In genomic region chr3:126208618-126209256, GRCh38 we compare ENCODE assay signal across 9 cellular contexts. TPM values are rescaled to one million over a fixed set of nuclear protein-coding genes. Genes with fewer than 3 reads are reported as not detected.
DNase-seq lines count a peak whose midpoint lies in the region; ATAC-seq and TF ChIP-seq lines count a peak whose summit lies in the region.
"Had no signal": no experiment of that assay in that cellular context is flagged by ENCODE, and none has a peak within 500 bp of the region (broad histone marks: within the 10 kb centered on the region; RNA-seq: fewer than 3 reads in every experiment).

No MANE protein-coding gene starts in this region.

- no peaks in the 10 kb centered on the region for H3K9me3 Mint-ChIP-seq in activated CD4-positive, alpha-beta T cell treated with anti-CD3 and anti-CD28 coated beads, Interleukin-2, amount 10 ng/mL, durations not matched to agents 7 days and 5 days

- CTCF ChIA-PET in activated CD4-positive, alpha-beta T cell treated with anti-CD3 and anti-CD28 coated beads, Interleukin-2, amount 10 ng/mL, durations not matched to agents 7 days and 5 days (lab: Charles Lee): interaction anchor here (1.5 kb wide), 1 partner anchor 10 kb away, joined by 6 read pairs; no protein-coding TSS in a partner anchor

- intact Hi-C loops in stomach (cut with DNase I; ENCODE audit: low total_unique reads): no loop called here

- TF ChIP-seq EP300 in gastroesophageal sphincter (IDR thresholded peaks at IDR 0.05) (no peak), stomach (IDR thresholded peaks at IDR 0.05) (no peak)

- H3K4me1 ChIP-seq in SJCRH30: peaks cover 4% of the 10 kb centered on the region; the same call in 1 of the 2 replicates
- peaks cover 0 to 52% (median 4%) of the 10 kb centered on the region in 3 donors for H3K4me1 ChIP-seq in gastroesophageal sphincter
- peaks cover 14 to 24% (median 19%) of the 10 kb centered on the region in 4 donors for H3K4me1 ChIP-seq in stomach

- no peaks in the 10 kb centered on the region for H3K36me3 ChIP-seq in SJCRH30
- H3K36me3 ChIP-seq in gastroesophageal sphincter: no peaks in the 10 kb centered on the region
- no peaks in the 10 kb centered on the region for H3K36me3 ChIP-seq in stomach

- peak; percentile 25 for ATAC-seq in gastroesophageal sphincter
- no peak for ATAC-seq in GM21360 (IDR thresholded peaks at IDR 0.05; ENCODE audit: unreplicated experiment)

- DNase-seq in NCI-H1417 (lab: John Stamatoyannopoulos, UW) (peak in 2 of 3 experiments; percentile 12 to 62), NCI-H1417 treated with DMSO at 0.1 percent for 48 hours (lab: John Stamatoyannopoulos, UW) (no peak), SJCRH30 (peak; percentile 79 to 80), stomach (peak; percentile 84), germinal center (ENCODE audit: low spot score) (no peak)
- no peak for DNase-seq in activated CD4-positive, alpha-beta T cell treated with anti-CD3 and anti-CD28 coated beads, Interleukin-2, amount 10 ng/mL, durations not matched to agents 7 days and 5 days

- H3K27ac ChIP-seq in SJCRH30 (no peak overlapping the region), gastroesophageal sphincter (no peak overlapping the region), stomach (no peak overlapping the region)
- H3K27ac ChIP-seq: 22Rv1 had no signal

- H3K4me3 Mint-ChIP-seq in activated CD4-positive, alpha-beta T cell treated with anti-CD3 and anti-CD28 coated beads, Interleukin-2, amount 10 ng/mL, durations not matched to agents 7 days and 5 days: no peak overlapping the region

- H3K27me3 ChIP-seq in SJCRH30: no peaks in the 10 kb centered on the region
- H3K27me3 ChIP-seq in gastroesophageal sphincter: no peaks in the 10 kb centered on the region
- peaks cover 0 to 29% (median 16%) of the 10 kb centered on the region in 3 donors for H3K27me3 ChIP-seq in stomach

- TF ChIP-seq CTCF in gastroesophageal sphincter (IDR thresholded peaks at IDR 0.05) (no peak), stomach (IDR thresholded peaks at IDR 0.05) (no peak)

- H3K9me3 ChIP-seq in SJCRH30 (replicated peaks): no peaks in the 10 kb centered on the region
- no peaks in the 10 kb centered on the region for H3K9me3 ChIP-seq in gastroesophageal sphincter
- no peaks in the 10 kb centered on the region for H3K9me3 ChIP-seq in stomach

- no peak overlapping the region for H3K27ac Mint-ChIP-seq in activated CD4-positive, alpha-beta T cell treated with anti-CD3 and anti-CD28 coated beads, Interleukin-2, amount 10 ng/mL, durations not matched to agents 7 days and 5 days

- POLR2A ChIA-PET in activated CD4-positive, alpha-beta T cell treated with anti-CD3 and anti-CD28 coated beads, Interleukin-2, amount 10 ng/mL, durations not matched to agents 7 days and 5 days (lab: Charles Lee): no interaction called here

- TF ChIP-seq POLR2A in gastroesophageal sphincter (IDR thresholded peaks at IDR 0.05): no peak
- no peak for TF ChIP-seq POLR2A in stomach (IDR thresholded peaks at IDR 0.05)

- no peak overlapping the region for H3K4me3 ChIP-seq in SJCRH30
- no peak overlapping the region for H3K4me3 ChIP-seq in gastroesophageal sphincter
- no peak overlapping the region for H3K4me3 ChIP-seq in stomach

- no peaks in the 10 kb centered on the region for H3K36me3 Mint-ChIP-seq in activated CD4-positive, alpha-beta T cell treated with anti-CD3 and anti-CD28 coated beads, Interleukin-2, amount 10 ng/mL, durations not matched to agents 7 days and 5 days (ENCODE audit: low read depth)

- no peaks in the 10 kb centered on the region for H3K4me1 Mint-ChIP-seq in activated CD4-positive, alpha-beta T cell treated with anti-CD3 and anti-CD28 coated beads, Interleukin-2, amount 10 ng/mL, durations not matched to agents 7 days and 5 days

- peaks cover 24% of the 10 kb centered on the region for H3K27me3 Mint-ChIP-seq in activated CD4-positive, alpha-beta T cell treated with anti-CD3 and anti-CD28 coated beads, Interleukin-2, amount 10 ng/mL, durations not matched to agents 7 days and 5 days

- 50 to 67% methylated on average over 8 to 9 of the region's 11 CpGs for WGBS in gastroesophageal sphincter (ENCODE audit: low coverage in 1 of 2), 2 donors
- WGBS in stomach, 5 donors: 48 to 54% (median 51%) methylated on average over 11 of the region's 11 CpGs

RNA-seq across cellular contexts. Expression of gene ALDH1L1, which starts 28.4 kb away (rescaled TPM):
- 0.05 and 0.08 TPM in 2 replicates for total RNA-seq in SJCRH30 (2014; rRNA removed; shearing (Covaris generic))
- total RNA-seq in gastroesophageal sphincter: 10 to 100 TPM; 16.3 to 67.9 (median 38.7) TPM
- total RNA-seq in stomach: 10 to 100 TPM in 1 of 5 donors, 1 to 10 TPM in 4; 2.6 to 17.4 (median 5.9) TPM
- polyA plus RNA-seq in stomach: 1 to 10 TPM; 1.4 to 9.8 (median 4.4) TPM
- not detected for total RNA-seq in activated CD4-positive, alpha-beta T cell treated with anti-CD3 and anti-CD28 coated beads, Interleukin-2, amount 10 ng/mL, durations not matched to agents 7 days and 5 days

Comparison
In these comparisons a context has a peak if more than half of its experiments do, and no peak if none do; other contexts are left out.
1. DNase-seq: peak in NCI-H1417 (2 of 3), SJCRH30 (2 of 2) and stomach (single experiment); none in NCI-H1417 treated with DMSO at 0.1 percent for 48 hours (single experiment), germinal center (single experiment) and activated CD4-positive, alpha-beta T cell treated with anti-CD3 and anti-CD28 coated beads, Interleukin-2, amount 10 ng/mL, durations not matched to agents 7 days and 5 days (single experiment).